ENCODE assay signal across 1 cellular context in genomic region chr20:32752458-32753250, GRCh38.
A peak's percentile ranks its signal among the peaks of the same experiment; 100 is the strongest.
TF ChIP-seq lines count a peak whose summit lies in the region.

No MANE protein-coding gene starts in this region.

TF ChIP-seq in K562, 482 proteins besides CTCF, POLR2A, EP300 and RAD21 (continued from another document and continues in another):
- TF ChIP-seq ZBTB11 (CRISPR knock-in tag; IDR thresholded peaks at IDR 0.05) (peak in 1 of 3 experiments; percentile 67; a peak in 1 of 6 replicates), RB1 (IDR thresholded peaks at IDR 0.05; ENCODE audit: low read depth) (peak; percentile 50; the same call in 1 of the 2 replicates), TCFL5 (CRISPR knock-in tag; conservative IDR thresholded peaks at IDR 0.05) (no peak), BRD9 (IDR thresholded peaks at IDR 0.05; ENCODE audit: low read depth, partially characterized antibody) (peak; percentile 96), SPI1 (IDR thresholded peaks at IDR 0.05; ENCODE audit: borderline replicate concordance, low read depth, low read length) (0 out of 2 replicates have a peak, but pooled peaks have one; percentile 7), CSDE1 (IDR thresholded peaks at IDR 0.05) (no peak), MXI1 (IDR thresholded peaks at IDR 0.05; ENCODE audit: low read depth, low read length) (peak; percentile 70; the same call in 1 of the 2 replicates), MEF2D (tag; conservative IDR thresholded peaks at IDR 0.05; ENCODE audit: low read depth) (peak; percentile 51; the same call in 1 of the 2 replicates), ZNF75A (CRISPR knock-in tag; IDR thresholded peaks at IDR 0.05) (no peak), SREBF1 (IDR thresholded peaks at IDR 0.05; ENCODE audit: borderline replicate concordance, low read depth, low read length) (no peak), SIX5 (IDR thresholded peaks at IDR 0.05; ENCODE audit: borderline replicate concordance in 1 of 2, insufficient read depth in 1 of 2, low read depth in 1 of 2, low read length in 2 of 2) (no peak), NR2C2 (CRISPR knock-in tag; IDR thresholded peaks at IDR 0.05) (no peak), NR2C2 (tag; IDR thresholded peaks at IDR 0.05) (peak; percentile 38; the same call in 1 of the 2 replicates), HEY1 (CRISPR knock-in tag; IDR thresholded peaks at IDR 0.05; ENCODE audit: borderline replicate concordance) (no peak), BDP1 (IDR thresholded peaks at IDR 0.05; ENCODE audit: insufficient read depth, insufficient read length) (no peak), ETV1 (tag; conservative IDR thresholded peaks at IDR 0.05; ENCODE audit: low read depth) (peak; percentile 67; the same call in 1 of the 2 replicates), SMAD1 (IDR thresholded peaks at IDR 0.05; ENCODE audit: low read depth, low read length, partially characterized antibody) (peak; percentile 96), SMARCC2 (IDR thresholded peaks at IDR 0.05; ENCODE audit: low read depth) (peak; percentile 84), NCOA1 (IDR thresholded peaks at IDR 0.05; ENCODE audit: low read depth) (peak; percentile 91), THAP7 (CRISPR knock-in tag; IDR thresholded peaks at IDR 0.05) (no peak), MLX (CRISPR knock-in tag; conservative IDR thresholded peaks at IDR 0.05) (no peak), ZNF395 (CRISPR knock-in tag; IDR thresholded peaks at IDR 0.05) (peak; percentile 92), STAG1 (CRISPR knock-in tag; IDR thresholded peaks at IDR 0.05; ENCODE audit: borderline replicate concordance) (no peak), MAFG (tag; conservative IDR thresholded peaks at IDR 0.05) (peak; percentile 98), BMI1 (IDR thresholded peaks at IDR 0.05; ENCODE audit: low read length) (no peak), ZBTB5 (IDR thresholded peaks at IDR 0.05) (no peak), E2F5 (CRISPR knock-in tag; IDR thresholded peaks at IDR 0.05) (no peak), RAD51 (IDR thresholded peaks at IDR 0.05; ENCODE audit: borderline replicate concordance, low read depth) (peak; percentile 40; the same call in 1 of the 2 replicates), EHMT2 (IDR thresholded peaks at IDR 0.05) (no peak; the same call in 1 of the 2 replicates), ZBTB17 (CRISPR knock-in tag; IDR thresholded peaks at IDR 0.05) (0 out of 2 replicates have a peak, but pooled peaks have one; percentile 63), EGR1 (conservative IDR thresholded peaks at IDR 0.05) (0 out of 2 replicates have a peak, but pooled peaks have one; percentile 24), FOXM1 (IDR thresholded peaks at IDR 0.05; ENCODE audit: low read depth) (peak; percentile 94), FOXM1 (CRISPR knock-in tag; IDR thresholded peaks at IDR 0.05; ENCODE audit: low read depth) (no peak), MIER1 (IDR thresholded peaks at IDR 0.05; ENCODE audit: low read depth) (peak; percentile 66), BCOR (IDR thresholded peaks at IDR 0.05) (peak; percentile 92), DACH1 (IDR thresholded peaks at IDR 0.05; ENCODE audit: partially characterized antibody) (peak; percentile 49), ZNF778 (CRISPR knock-in tag; IDR thresholded peaks at IDR 0.05) (no peak), ZNF584 (CRISPR knock-in tag; IDR thresholded peaks at IDR 0.05; ENCODE audit: low read depth) (no peak), PATZ1 (CRISPR knock-in tag; IDR thresholded peaks at IDR 0.05; ENCODE audit: borderline replicate concordance) (no peak), ESRRB (CRISPR knock-in tag; IDR thresholded peaks at IDR 0.05; ENCODE audit: borderline replicate concordance) (no peak), TAF7 (tag; IDR thresholded peaks at IDR 0.05) (0 out of 2 replicates have a peak, but pooled peaks have one; percentile 16), MCM5 (IDR thresholded peaks at IDR 0.05; ENCODE audit: low read depth) (no peak), HSF4 (CRISPR knock-in tag; IDR thresholded peaks at IDR 0.05; ENCODE audit: borderline replicate concordance) (no peak), ZNF655 (CRISPR knock-in tag; IDR thresholded peaks at IDR 0.05) (no peak), ZNF347 (CRISPR knock-in tag; IDR thresholded peaks at IDR 0.05; ENCODE audit: low read depth) (no peak), SRSF7 (optimal IDR thresholded peaks at IDR 0.05; ENCODE audit: low read depth, low read length) (no peak), HMBOX1 (IDR thresholded peaks at IDR 0.05) (peak; percentile 82), MYBL2 (IDR thresholded peaks at IDR 0.05; ENCODE audit: low read depth) (no peak), MYBL2 (CRISPR knock-in tag; IDR thresholded peaks at IDR 0.05; ENCODE audit: borderline replicate concordance) (no peak), CREM (IDR thresholded peaks at IDR 0.05; ENCODE audit: low read depth) (peak; percentile 86), BRF1 (IDR thresholded peaks at IDR 0.05; ENCODE audit: borderline replicate concordance, extremely low read depth, insufficient read length) (no peak), WHSC1 (IDR thresholded peaks at IDR 0.05; ENCODE audit: low read length) (no peak), NR3C1 (CRISPR knock-in tag; IDR thresholded peaks at IDR 0.05) (no peak), NFE2 (IDR thresholded peaks at IDR 0.05; ENCODE audit: low read depth) (peak; percentile 77)
